Comparison of ENCODE assay signal across 28 cellular contexts in genomic region chr12:132814232-132814631, GRCh38.
"Had no signal": no experiment of that assay in that cellular context is flagged by ENCODE, and none has a peak within 500 bp of the region (broad histone marks: within the 10 kb centered on the region; RNA-seq: fewer than 3 reads in every experiment).

No MANE protein-coding gene starts in this region.

- H3K4me3 ChIP-seq: ascending aorta, esophagus muscularis mucosa, gastrocnemius medialis, heart left ventricle had no signal

- H3K4me1 ChIP-seq: ascending aorta, esophagus muscularis mucosa, foreskin keratinocyte, gastrocnemius medialis, heart left ventricle had no signal

- H3K9me3 ChIP-seq: ascending aorta, esophagus muscularis mucosa, gastrocnemius medialis, heart left ventricle had no signal

- H3K27ac Mint-ChIP-seq: activated CD4-positive, alpha-beta memory T cell treated with anti-CD3 and anti-CD28 coated beads for 36 hours; activated CD4-positive, alpha-beta T cell treated with anti-CD3 and anti-CD28 coated beads for 36 hours; activated CD4-positive, alpha-beta T cell treated with anti-CD3 and anti-CD28 coated beads, Interleukin-2, amount 10 ng/mL, durations not matched to agents 24 days and 14 days; activated CD8-positive, alpha-beta T cell treated with anti-CD3 and anti-CD28 coated beads, Interleukin-2, amount 10 ng/mL, durations not matched to agents 7 days and 5 days; activated naive CD8-positive, alpha-beta T cell; activated T-helper 17 cell treated with anti-CD3 and anti-CD28 coated beads, Interleukin-2, amount 50 U/mL, for 72 hours; effector memory CD8-positive, alpha-beta T cell had no signal

- H3K9me3 Mint-ChIP-seq: activated CD4-positive, alpha-beta memory T cell treated with anti-CD3 and anti-CD28 coated beads for 36 hours; activated CD4-positive, alpha-beta T cell treated with anti-CD3 and anti-CD28 coated beads, Interleukin-2, amount 10 ng/mL, durations not matched to agents 24 days and 14 days; activated T-cell treated with anti-CD3 and anti-CD28 coated beads, Interleukin-2, amount 50 U/mL, for 4 hours; activated T-helper 17 cell treated with anti-CD3 and anti-CD28 coated beads, Interleukin-2, amount 50 U/mL, for 72 hours; effector memory CD8-positive, alpha-beta T cell had no signal

- H3K4me3 Mint-ChIP-seq: activated CD4-positive, alpha-beta memory T cell treated with anti-CD3 and anti-CD28 coated beads for 36 hours; activated CD4-positive, alpha-beta T cell treated with anti-CD3 and anti-CD28 coated beads for 36 hours; activated CD4-positive, alpha-beta T cell treated with anti-CD3 and anti-CD28 coated beads, Interleukin-2, amount 10 ng/mL, durations not matched to agents 24 days and 14 days; activated CD8-positive, alpha-beta T cell treated with anti-CD3 and anti-CD28 coated beads, Interleukin-2, amount 10 ng/mL, durations not matched to agents 7 days and 5 days; activated naive CD8-positive, alpha-beta T cell; activated T-cell treated with anti-CD3 and anti-CD28 coated beads, Interleukin-2, amount 50 U/mL, for 4 hours; activated T-helper 17 cell treated with anti-CD3 and anti-CD28 coated beads, Interleukin-2, amount 50 U/mL, for 72 hours; effector memory CD8-positive, alpha-beta T cell had no signal

- H3K27me3 Mint-ChIP-seq: activated CD4-positive, alpha-beta memory T cell treated with anti-CD3 and anti-CD28 coated beads for 36 hours; activated CD4-positive, alpha-beta T cell treated with anti-CD3 and anti-CD28 coated beads for 36 hours; activated CD4-positive, alpha-beta T cell treated with anti-CD3 and anti-CD28 coated beads, Interleukin-2, amount 10 ng/mL, durations not matched to agents 24 days and 14 days; activated naive CD8-positive, alpha-beta T cell; activated T-helper 17 cell treated with anti-CD3 and anti-CD28 coated beads, Interleukin-2, amount 50 U/mL, for 72 hours; effector memory CD8-positive, alpha-beta T cell had no signal

- H3K27me3 ChIP-seq: ascending aorta, brain microvascular endothelial cell, esophagus muscularis mucosa, foreskin keratinocyte, gastrocnemius medialis, heart left ventricle had no signal

- FAIRE-seq: bronchial epithelial cell, colon had no signal

- ATAC-seq: activated CD8-positive, alpha-beta T cell treated with anti-CD3 and anti-CD28 coated beads, Interleukin-2, amount 10 ng/mL, durations not matched to agents 7 days and 5 days; activated T-cell treated with anti-CD3 and anti-CD28 coated beads, Interleukin-2, amount 50 U/mL, for 4 hours; activated T-helper 17 cell treated with anti-CD3 and anti-CD28 coated beads, Interleukin-2, amount 50 U/mL, for 72 hours; effector memory CD8-positive, alpha-beta T cell; foreskin keratinocyte; gastrocnemius medialis had no signal

- DNase-seq: activated CD4-positive, alpha-beta memory T cell treated with anti-CD3 and anti-CD28 coated beads for 36 hours; activated CD4-positive, alpha-beta T cell treated with anti-CD3 and anti-CD28 coated beads for 36 hours; activated CD4-positive, alpha-beta T cell treated with anti-CD3 and anti-CD28 coated beads, Interleukin-2, amount 10 ng/mL, durations not matched to agents 24 days and 14 days; activated CD4-positive, CD25-positive, alpha-beta regulatory T cell; activated CD4-positive, CD25-positive, alpha-beta regulatory T cell treated with anti-CD3 and anti-CD28 coated beads, Interleukin-2, amount 50 U/mL, for 72 hours; activated CD8-positive, alpha-beta T cell treated with anti-CD3 and anti-CD28 coated beads, Interleukin-2, amount 10 ng/mL, durations not matched to agents 7 days and 5 days; activated effector memory CD4-positive, alpha-beta T cell treated with Interleukin-2 at 50 U/mL for 16 hours; activated gamma-delta T cell treated with Interleukin-2 at 50 U/mL for 16 hours; activated naive CD4-positive, alpha-beta T cell treated with anti-CD3 and anti-CD28 coated beads, Interleukin-2, amount 50 U/mL, for 16 hours; activated naive CD4-positive, alpha-beta T cell treated with Interleukin-2 at 50 U/mL for 16 hours; activated T-cell treated with anti-CD3 and anti-CD28 coated beads, Interleukin-2, amount 50 U/mL, for 4 hours; brain microvascular endothelial cell; cortex of kidney; dermis blood vessel endothelial cell; effector CD4-positive, alpha-beta T cell; effector memory CD8-positive, alpha-beta T cell; erythroblast; foreskin keratinocyte; gastrocnemius medialis; glutamatergic neuron; heart left ventricle; T-helper 2 cell had no signal

- H3K27ac ChIP-seq: ascending aorta, brain microvascular endothelial cell, esophagus muscularis mucosa, foreskin keratinocyte, gastrocnemius medialis, heart left ventricle had no signal

- H3K4me1 Mint-ChIP-seq: activated T-helper 17 cell treated with anti-CD3 and anti-CD28 coated beads, Interleukin-2, amount 50 U/mL, for 72 hours had no signal
